In the genomic region with DNA sequence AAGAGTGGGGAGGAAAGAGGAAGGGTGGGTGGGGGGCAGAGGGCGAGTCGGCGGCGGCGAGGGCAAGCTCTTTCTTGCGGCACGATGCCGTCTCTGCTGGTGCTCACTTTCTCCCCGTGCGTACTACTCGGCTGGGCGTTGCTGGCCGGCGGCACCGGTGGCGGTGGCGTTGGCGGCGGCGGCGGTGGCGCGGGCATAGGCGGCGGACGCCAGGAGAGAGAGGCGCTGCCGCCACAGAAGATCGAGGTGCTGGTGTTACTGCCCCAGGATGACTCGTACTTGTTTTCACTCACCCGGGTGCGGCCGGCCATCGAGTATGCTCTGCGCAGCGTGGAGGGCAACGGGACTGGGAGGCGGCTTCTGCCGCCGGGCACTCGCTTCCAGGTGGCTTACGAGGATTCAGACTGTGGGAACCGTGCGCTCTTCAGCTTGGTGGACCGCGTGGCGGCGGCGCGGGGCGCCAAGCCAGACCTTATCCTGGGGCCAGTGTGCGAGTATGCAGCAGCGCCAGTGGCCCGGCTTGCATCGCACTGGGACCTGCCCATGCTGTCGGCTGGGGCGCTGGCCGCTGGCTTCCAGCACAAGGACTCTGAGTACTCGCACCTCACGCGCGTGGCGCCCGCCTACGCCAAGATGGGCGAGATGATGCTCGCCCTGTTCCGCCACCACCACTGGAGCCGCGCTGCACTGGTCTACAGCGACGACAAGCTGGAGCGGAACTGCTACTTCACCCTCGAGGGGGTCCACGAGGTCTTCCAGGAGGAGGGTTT, we compare ENCODE assay signal across 8 cellular contexts. TPM values are rescaled to one million over a fixed set of nuclear protein-coding genes. Genes with fewer than 3 reads are reported as not detected.
A peak's percentile ranks its signal among the peaks of the same experiment; 100 is the strongest.
DNase-seq lines count a peak whose midpoint lies in the region; ATAC-seq, FAIRE-seq and TF ChIP-seq lines count a peak whose summit lies in the region.

No MANE protein-coding gene starts in this region.

- ATAC-seq in heart right ventricle: peak in 7 of 8 donors; percentile 6 to 60 (median 32)

- peak overlapping the region; percentile 36 to 92 (median 68) for H3K4me3 ChIP-seq in heart right ventricle
- H3K4me3 ChIP-seq in retinal pigment epithelial cell (ENCODE audit: low read length): peak overlapping the region; percentile 52

- no peak for FAIRE-seq in RCC 7860 (lab: Jason Lieb, UNC)

- intact Hi-C loops in heart right ventricle (cut with DNase I): loop anchor here in 7 of 10 donors (5.0 to 10.0 kb wide), 8 partner anchors 140 to 710 kb away; no protein-coding TSS in a partner anchor

- H3K27ac ChIP-seq in heart right ventricle: peak overlapping the region in 8 of 10 donors; percentile 22 to 96 (median 72)

- DNase-seq in GM03348 (ENCODE audit: low spot score) (peak; percentile 70), UCSD-AML1 (lab: John Stamatoyannopoulos, UW; ENCODE audit: unreplicated experiment) (peak; percentile 48), heart right ventricle (peak in 1 of 2 donors; percentile 41), retinal pigment epithelial cell (ENCODE audit: low read depth) (no peak), RCC 7860 (ENCODE audit: low spot score) (no peak), GF-D8 (lab: John Stamatoyannopoulos, UW) (no peak), NCI-H510A treated with DMSO at 0.1 percent for 48 hours (lab: John Stamatoyannopoulos, UW) (no peak), SHP77 treated with DMSO at 0.1 percent for 48 hours (lab: John Stamatoyannopoulos, UW) (no peak)

- TF ChIP-seq CTCF in heart right ventricle (IDR thresholded peaks at IDR 0.05) (no peak), retinal pigment epithelial cell (conservative IDR thresholded peaks at IDR 0.05; ENCODE audit: low read depth, low read length) (no peak)

- H3K36me3 ChIP-seq in heart right ventricle: peaks cover 0 to under 1% (median 0%) of the 10 kb centered on the region in 9 donors

- no peaks in the 10 kb centered on the region for H3K9me3 ChIP-seq in heart right ventricle

- peaks cover 7 to 50% (median 27%) of the 10 kb centered on the region in 9 donors for H3K4me1 ChIP-seq in heart right ventricle

- WGBS in heart right ventricle, 2 donors: 1% methylated on average over 57 to 75 of the region's 75 CpGs

- peaks cover 0 to 84% (median 27%) of the 10 kb centered on the region in 7 donors for H3K27me3 ChIP-seq in heart right ventricle

RNA-seq across cellular contexts. Expression of a gene that starts 0.8 kb away (rescaled TPM):
- total RNA-seq in heart right ventricle: 100 to 1,000 TPM in 3 of 10 donors, 10 to 100 TPM in 7; 10.5 to 135 (median 53.5) TPM
- 1 to 10 TPM; 6.0 to 6.2 TPM for polyA plus RNA-seq in heart right ventricle

Comparison
In these comparisons a context has a peak if more than half of its experiments do, and no peak if none do; other contexts are left out.
1. DNase-seq: peak in GM03348 (single experiment) and UCSD-AML1 (single experiment); none in retinal pigment epithelial cell (single experiment), RCC 7860 (single experiment), GF-D8 (single experiment), NCI-H510A treated with DMSO at 0.1 percent for 48 hours (single experiment) and SHP77 treated with DMSO at 0.1 percent for 48 hours (single experiment).